Comparison of ENCODE assay signal across 1 cellular context in the genomic region with DNA sequence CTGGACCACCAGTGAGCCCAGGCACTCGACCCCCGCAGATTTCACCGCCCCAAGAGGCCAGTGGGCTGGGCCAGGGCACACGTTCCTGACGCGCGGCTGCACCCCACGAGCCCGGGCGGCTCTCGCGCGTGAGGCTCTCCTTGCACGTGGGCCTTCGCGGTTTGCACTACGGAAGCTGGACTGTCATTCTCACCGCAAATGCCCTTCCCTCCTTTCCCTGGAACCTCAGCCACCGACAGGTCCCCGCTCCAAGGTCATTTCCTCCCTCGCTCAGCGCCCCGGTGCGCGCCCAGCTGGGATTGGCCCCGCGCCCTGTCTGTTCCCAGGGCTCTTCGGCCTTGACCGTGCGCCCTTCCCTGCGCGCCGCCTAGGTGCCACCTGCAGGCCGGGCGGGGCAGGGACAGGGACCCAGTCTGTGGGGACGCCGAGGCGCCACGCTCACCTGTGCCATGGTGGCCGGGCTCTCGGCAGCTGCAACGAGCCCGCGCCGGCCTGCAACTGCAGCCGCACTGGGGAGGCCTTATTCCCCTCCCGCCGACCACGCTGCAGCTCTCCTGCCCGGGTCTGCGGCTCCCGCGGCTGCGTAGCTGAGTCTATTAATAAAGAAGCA.
TF ChIP-seq lines count a peak whose summit lies in the region.

No MANE protein-coding gene starts in this region.

TF ChIP-seq in IMR-90, 13 proteins besides CTCF, POLR2A, EP300 and RAD21 (continued from another document):
- no peak for TF ChIP-seq RCOR1 (IDR thresholded peaks at IDR 0.05; ENCODE audit: insufficient replicate concordance, low read length)
- TF ChIP-seq CEBPB (IDR thresholded peaks at IDR 0.05; ENCODE audit: low read depth, low read length): no peak
- no peak for TF ChIP-seq RFX5 (IDR thresholded peaks at IDR 0.05; ENCODE audit: low read depth, low read length)
- TF ChIP-seq BHLHE40 (IDR thresholded peaks at IDR 0.05; ENCODE audit: low read depth, low read length): no peak
- no peak for TF ChIP-seq MXI1 (IDR thresholded peaks at IDR 0.05; ENCODE audit: borderline replicate concordance, low read depth, low read length)
TF ChIP-seq in IMR-90: peak in this region for 0.
